ENCODE assay signal across 22 cellular contexts in the genomic region with DNA sequence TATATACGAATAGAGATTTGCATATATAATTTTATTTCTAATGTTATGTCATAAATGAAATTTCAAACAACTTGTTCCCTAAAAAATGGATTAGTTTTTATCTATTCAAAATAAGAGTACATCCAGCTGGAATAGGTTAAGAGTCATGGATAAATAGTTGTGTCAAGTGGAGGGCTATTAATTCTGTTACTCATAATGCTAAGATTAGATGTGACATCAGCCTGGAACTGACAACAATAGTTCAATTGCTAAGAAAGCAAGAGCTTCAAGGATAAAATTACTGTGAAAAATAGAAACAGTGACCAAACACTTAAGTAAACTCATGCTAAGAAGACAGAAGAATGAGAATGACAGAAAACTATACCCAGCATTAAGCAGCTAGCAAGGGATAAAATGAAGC.
DNase-seq lines count a peak whose midpoint lies in the region; ATAC-seq and TF ChIP-seq lines count a peak whose summit lies in the region.
"Had no signal": no experiment of that assay in that cellular context is flagged by ENCODE, and none has a peak within 500 bp of the region (broad histone marks: within the 10 kb centered on the region; RNA-seq: fewer than 3 reads in every experiment).

No MANE protein-coding gene starts in this region.

- no peaks in the 10 kb centered on the region for H3K27me3 Mint-ChIP-seq in activated T-helper 17 cell treated with anti-CD3 and anti-CD28 coated beads, Interleukin-2, amount 50 U/mL, for 72 hours
- H3K27me3 Mint-ChIP-seq: activated CD4-positive, alpha-beta memory T cell treated with anti-CD3 and anti-CD28 coated beads for 36 hours had no signal

- no peak overlapping the region for H3K4me3 ChIP-seq in fibroblast of pulmonary artery (replicated peaks; ENCODE audit: low read depth, low read length)
- H3K4me3 ChIP-seq in retinal pigment epithelial cell (ENCODE audit: low read length), result no peak overlapping the region
- H3K4me3 ChIP-seq in lower leg skin (ENCODE audit: low read depth, poor library complexity, severe bottlenecking), result no peak overlapping the region
- H3K4me3 ChIP-seq: BLaER1 treated with 17β-estradiol and CSF1 and Interleukin-3, amounts not matched to agents 10 nM and 100 nM; GM12878; neural progenitor cell had no signal

- intact Hi-C loops in lower leg skin (cut with DNase I; ENCODE audit: low total_unique reads), result no loop called here

- H3K27ac Mint-ChIP-seq in activated T-helper 17 cell treated with anti-CD3 and anti-CD28 coated beads, Interleukin-2, amount 50 U/mL, for 72 hours, result no peak overlapping the region
- H3K27ac Mint-ChIP-seq: activated CD4-positive, alpha-beta memory T cell treated with anti-CD3 and anti-CD28 coated beads for 36 hours; immature natural killer cell; neural progenitor cell; T-helper 1 cell treated with Interleukin-12 subunit alpha and Interleukin-12 subunit beta and Interleukin-4 antibody, amounts not matched to agents 30 μg/mL and 1 μg/mL, for 36 hours had no signal

- H3K4me3 Mint-ChIP-seq in activated T-helper 17 cell treated with anti-CD3 and anti-CD28 coated beads, Interleukin-2, amount 50 U/mL, for 72 hours, result no peak overlapping the region
- H3K4me3 Mint-ChIP-seq: activated CD4-positive, alpha-beta memory T cell treated with anti-CD3 and anti-CD28 coated beads for 36 hours; immature natural killer cell; neural progenitor cell; T-helper 1 cell treated with Interleukin-12 subunit alpha and Interleukin-12 subunit beta and Interleukin-4 antibody, amounts not matched to agents 30 μg/mL and 1 μg/mL, for 36 hours had no signal

- TF ChIP-seq CTCF in fibroblast of pulmonary artery (IDR thresholded peaks at IDR 0.05; ENCODE audit: low read length, missing control alignments), result no peak
- no peak for TF ChIP-seq CTCF in retinal pigment epithelial cell (conservative IDR thresholded peaks at IDR 0.05; ENCODE audit: low read depth, low read length)
- no peak for TF ChIP-seq CTCF in lower leg skin (IDR thresholded peaks at IDR 0.05)

- no peaks in the 10 kb centered on the region for H3K4me1 Mint-ChIP-seq in activated T-helper 17 cell treated with anti-CD3 and anti-CD28 coated beads, Interleukin-2, amount 50 U/mL, for 72 hours
- H3K4me1 Mint-ChIP-seq: immature natural killer cell, neural progenitor cell had no signal

- WGBS in lower leg skin, 2 donors, result 65 to 74% methylated on average over 1 of the region's 1 CpG

- no peaks in the 10 kb centered on the region for H3K36me3 Mint-ChIP-seq in activated T-helper 17 cell treated with anti-CD3 and anti-CD28 coated beads, Interleukin-2, amount 50 U/mL, for 72 hours (ENCODE audit: low read depth)
- H3K36me3 Mint-ChIP-seq: activated CD4-positive, alpha-beta memory T cell treated with anti-CD3 and anti-CD28 coated beads for 36 hours; neural progenitor cell had no signal

- TF ChIP-seq POLR2A in lower leg skin (IDR thresholded peaks at IDR 0.05), result no peak

- peaks cover 4% of the 10 kb centered on the region for H3K9me3 Mint-ChIP-seq in activated T-helper 17 cell treated with anti-CD3 and anti-CD28 coated beads, Interleukin-2, amount 50 U/mL, for 72 hours
- H3K9me3 Mint-ChIP-seq: neural progenitor cell had no signal

- no peak for ATAC-seq in GM18520 (IDR thresholded peaks at IDR 0.05; ENCODE audit: unreplicated experiment)
- no peak for ATAC-seq in activated T-helper 17 cell treated with anti-CD3 and anti-CD28 coated beads, Interleukin-2, amount 50 U/mL, for 72 hours (replicated peaks)
- ATAC-seq: GM12878 had no signal

- DNase-seq in NCI-H146 (lab: John Stamatoyannopoulos, UW), result peak; percentile 24
- no peak for DNase-seq in NCI-H146 treated with DMSO at 0.1 percent for 48 hours (lab: John Stamatoyannopoulos, UW; ENCODE audit: unreplicated experiment)
- peak; percentile 32 to 65 for DNase-seq in SHP77 (lab: John Stamatoyannopoulos, UW)
- DNase-seq in fibroblast of pulmonary artery (ENCODE audit: low read depth), result peak; percentile 51
- peak; percentile 50 for DNase-seq in retinal pigment epithelial cell (ENCODE audit: low read depth)
- no peak for DNase-seq in lower leg skin (ENCODE audit: low spot score in 2 of 2)
- DNase-seq: activated CD4-positive, alpha-beta memory T cell treated with anti-CD3 and anti-CD28 coated beads for 36 hours; activated naive CD4-positive, alpha-beta T cell treated with Interleukin-2 at 50 U/mL for 16 hours; aorta; GOT3; immature natural killer cell; NCI-H2227 treated with DMSO at 0.1 percent for 48 hours; Right ventricle myocardium superior; stimulated activated CD4-positive, alpha-beta T cell treated with anti-CD3 and anti-CD28 coated beads, Interleukin-12 subunit alpha, Interleukin-12 subunit beta, amount 100 ng/mL, for 4 hours; stimulated activated CD8-positive, alpha-beta memory T cell treated with anti-CD3 and anti-CD28 coated beads, Interleukin-4, amount 100 ng/mL, for 48 hours; substantia nigra had no signal

Comparison
In these comparisons a context has a peak if more than half of its experiments do, and no peak if none do; other contexts are left out.
1. DNase-seq: peak in NCI-H146 (single experiment), SHP77 (2 of 2), fibroblast of pulmonary artery (single experiment) and retinal pigment epithelial cell (single experiment); none in NCI-H146 treated with DMSO at 0.1 percent for 48 hours (single experiment) and lower leg skin (0 of 2).